In genomic region chr6:158322400-158322723, GRCh38 we compare ENCODE assay signal across 20 cellular contexts. TPM values are rescaled to one million over a fixed set of nuclear protein-coding genes. Genes with fewer than 3 reads are reported as not detected.
DNase-seq lines count a peak whose midpoint lies in the region; ATAC-seq, FAIRE-seq and TF ChIP-seq lines count a peak whose summit lies in the region.
"Had no signal": no experiment of that assay in that cellular context is flagged by ENCODE, and none has a peak within 500 bp of the region (broad histone marks: within the 10 kb centered on the region; RNA-seq: fewer than 3 reads in every experiment).

No MANE protein-coding gene starts in this region.

- H3K27ac Mint-ChIP-seq in CD4-positive, CD25-positive, alpha-beta regulatory T cell: peak overlapping the region; percentile 87 to 91 (median 90)
- H3K27ac Mint-ChIP-seq in HFFc6: peak overlapping the region; percentile 38; the same call in 1 of the 2 replicates
- H3K27ac Mint-ChIP-seq in activated T-helper 17 cell treated with anti-CD3 and anti-CD28 coated beads, Interleukin-2, amount 50 U/mL, for 72 hours: peak overlapping the region; percentile 56
- H3K27ac Mint-ChIP-seq: activated naive CD8-positive, alpha-beta T cell treated with anti-CD3 and anti-CD28 coated beads, Interleukin-2, amount 10 ng/mL, durations not matched to agents 7 days and 5 days; CD4-positive, alpha-beta T cell; dendritic cell treated with granulocyte-macrophage colony-stimulating factor and Interleukin-4, amounts not matched to agents 40 ng/mL and 50 ng/mL, for 4 days had no signal

- H3K4me2 ChIP-seq in HepG2 (ENCODE audit: low read depth, low read length): peak overlapping the region; percentile 67

- H3K4me1 Mint-ChIP-seq in CD4-positive, CD25-positive, alpha-beta regulatory T cell: peaks cover 33 to 84% (median 72%) of the 10 kb centered on the region in 4 donors
- H3K4me1 Mint-ChIP-seq in HFFc6 (ENCODE audit: low read depth): peaks cover 50% of the 10 kb centered on the region
- H3K4me1 Mint-ChIP-seq in activated T-helper 17 cell treated with anti-CD3 and anti-CD28 coated beads, Interleukin-2, amount 50 U/mL, for 72 hours: peaks cover 29% of the 10 kb centered on the region

- H3K36me3 ChIP-seq in CD4-positive, CD25-positive, alpha-beta regulatory T cell (ENCODE audit: control insufficient read depth, insufficient read depth, low read length): peaks cover 2% of the 10 kb centered on the region
- H3K36me3 ChIP-seq in HepG2 (replicated peaks in 1 of 2; ENCODE audit: control insufficient read depth in 1 of 2, insufficient read depth in 2 of 2, low read length in 2 of 2) (peaks cover 2 to 8% of the 10 kb centered on the region in 2 experiments; a peak in 2 of 5 replicates), uterus (no peaks in the 10 kb centered on the region), vagina (no peaks in the 10 kb centered on the region)
- H3K36me3 ChIP-seq: right atrium auricular region, SJSA1 had no signal

- TF ChIP-seq POLR2A in HepG2 (IDR thresholded peaks at IDR 0.05; ENCODE audit: insufficient read depth in 1 of 2, low read depth in 2 of 2, low read length in 2 of 2): no peak
- TF ChIP-seq POLR2A in uterus (IDR thresholded peaks at IDR 0.05): no peak
- no peak for TF ChIP-seq POLR2A in vagina (IDR thresholded peaks at IDR 0.05)

- DNase-seq in CD4-positive, CD25-positive, alpha-beta regulatory T cell: peak in 1 of 3 donors; percentile 59
- DNase-seq in HFFc6: no peak
- no peak for DNase-seq in HepG2 (ENCODE audit: low spot score)
- DNase-seq in uterus: no peak
- DNase-seq in vagina (ENCODE audit: extremely low spot score in 2 of 2): no peak
- DNase-seq: activated naive CD8-positive, alpha-beta T cell treated with anti-CD3 and anti-CD28 coated beads, Interleukin-2, amount 10 ng/mL, durations not matched to agents 7 days and 5 days; activated T-cell treated with anti-CD3 and anti-CD28 coated beads, Interleukin-2, amount 50 U/mL, for 24 hours; CD4-positive, alpha-beta T cell; KBM-7; NCI-H1092; NCI-H69; stimulated activated CD4-positive, alpha-beta T cell treated with anti-CD3 and anti-CD28 coated beads, Interleukin-15, amount 100 ng/mL, for 24 hours; stimulated activated naive CD4-positive, alpha-beta T cell treated with Interleukin-2 at 50 U/mL for 16 hours; trophoblast cell had no signal

- in situ Hi-C loops in HepG2 (cut with HindIII; ENCODE audit: extremely low pct_ligation_motif_present, low pct_unique_long_range_greater_than_20kb): no loop called here

- CTCF ChIA-PET in HepG2 (lab: Yijun Ruan, JAX; ENCODE audit: low intra/inter-chr PET ratio, low total read pairs): no interaction called here

- H3K9ac ChIP-seq in HepG2 (ENCODE audit: insufficient read depth, low read depth, low read length): peak overlapping the region; percentile 67; the same call in 1 of the 2 replicates

- intact Hi-C loops in HepG2 (cut with micrococcal nuclease; ENCODE audit: unreplicated experiment): loop anchor here (5.0 to 10.0 kb wide), 2 partner anchors 62 to 90 kb away; no protein-coding TSS in a partner anchor
- intact Hi-C loops in uterus (cut with DNase I; ENCODE audit: low total_unique reads): no loop called here
- intact Hi-C loops in vagina (cut with DNase I): no loop called here

- H3K9me3 ChIP-seq in CD4-positive, CD25-positive, alpha-beta regulatory T cell (ENCODE audit: control insufficient read depth in 2 of 2, low read length in 2 of 2): no peaks in the 10 kb centered on the region
- no peaks in the 10 kb centered on the region for H3K9me3 ChIP-seq in HepG2 (ENCODE audit: low read length)
- H3K9me3 ChIP-seq in uterus: no peaks in the 10 kb centered on the region
- no peaks in the 10 kb centered on the region for H3K9me3 ChIP-seq in vagina
- H3K9me3 ChIP-seq: right atrium auricular region, SJSA1 had no signal

- H2AFZ ChIP-seq in HepG2 (ENCODE audit: low read length): no peak overlapping the region

- no TSS peak for BruUV-seq in HepG2 (replicated peaks; lab: Mats Ljungman, UMichigan)

- ATAC-seq in CD4-positive, CD25-positive, alpha-beta regulatory T cell (ENCODE audit: low read depth in 2 of 2): peak; percentile 10 to 23
- ATAC-seq in activated T-helper 17 cell treated with anti-CD3 and anti-CD28 coated beads, Interleukin-2, amount 50 U/mL, for 72 hours (replicated peaks): peak; percentile 41
- no peak for ATAC-seq in HepG2
- no peak for ATAC-seq in HG03095 (IDR thresholded peaks at IDR 0.05; ENCODE audit: unreplicated experiment)
- ATAC-seq in GM18519 (IDR thresholded peaks at IDR 0.05; ENCODE audit: low FRiP score, unreplicated experiment): no peak

- POLR2A ChIA-PET in HepG2 (lab: Yijun Ruan, JAX): interaction anchor here (0.7 to 2.6 kb wide), 11 partner anchors 10 to 221 kb away, joined by 3 to 16 read pairs (median 4); no protein-coding TSS in a partner anchor

- peaks cover 0 to 1% (median 0%) of the 10 kb centered on the region in 7 donors for H3K9me3 Mint-ChIP-seq in CD4-positive, CD25-positive, alpha-beta regulatory T cell
- no peaks in the 10 kb centered on the region for H3K9me3 Mint-ChIP-seq in HFFc6
- no peaks in the 10 kb centered on the region for H3K9me3 Mint-ChIP-seq in activated T-helper 17 cell treated with anti-CD3 and anti-CD28 coated beads, Interleukin-2, amount 50 U/mL, for 72 hours
- H3K9me3 Mint-ChIP-seq: activated T-cell treated with anti-CD3 and anti-CD28 coated beads, Interleukin-2, amount 50 U/mL, for 24 hours; CD4-positive, alpha-beta T cell; dendritic cell treated with granulocyte-macrophage colony-stimulating factor and Interleukin-4, amounts not matched to agents 40 ng/mL and 50 ng/mL, for 4 days had no signal

- H3K36me3 Mint-ChIP-seq in CD4-positive, CD25-positive, alpha-beta regulatory T cell: peaks cover 33% of the 10 kb centered on the region
- H3K36me3 Mint-ChIP-seq in HFFc6 (ENCODE audit: low read depth): peaks cover 14% of the 10 kb centered on the region
- H3K36me3 Mint-ChIP-seq in activated T-helper 17 cell treated with anti-CD3 and anti-CD28 coated beads, Interleukin-2, amount 50 U/mL, for 72 hours (ENCODE audit: low read depth): peaks cover 13% of the 10 kb centered on the region

- no peak for FAIRE-seq in HepG2 (lab: Jason Lieb, UNC)

- no peak for TF ChIP-seq RAD21 in HepG2 (CRISPR knock-in tag; IDR thresholded peaks at IDR 0.05)

- no peaks in the 10 kb centered on the region for H3K27me3 Mint-ChIP-seq in CD4-positive, CD25-positive, alpha-beta regulatory T cell
- no peaks in the 10 kb centered on the region; the same call in none of the 2 replicates for H3K27me3 Mint-ChIP-seq in HFFc6 (ENCODE audit: insufficient read depth)
- no peaks in the 10 kb centered on the region for H3K27me3 Mint-ChIP-seq in activated T-helper 17 cell treated with anti-CD3 and anti-CD28 coated beads, Interleukin-2, amount 50 U/mL, for 72 hours
- H3K27me3 Mint-ChIP-seq: activated naive CD8-positive, alpha-beta T cell treated with anti-CD3 and anti-CD28 coated beads, Interleukin-2, amount 10 ng/mL, durations not matched to agents 7 days and 5 days; activated T-cell treated with anti-CD3 and anti-CD28 coated beads, Interleukin-2, amount 50 U/mL, for 24 hours; CD4-positive, alpha-beta T cell; dendritic cell treated with granulocyte-macrophage colony-stimulating factor and Interleukin-4, amounts not matched to agents 40 ng/mL and 50 ng/mL, for 4 days had no signal

- peak overlapping the region in 1 of 4 donors; percentile 25 for H3K4me3 Mint-ChIP-seq in CD4-positive, CD25-positive, alpha-beta regulatory T cell
- no peak overlapping the region for H3K4me3 Mint-ChIP-seq in HFFc6
- H3K4me3 Mint-ChIP-seq in activated T-helper 17 cell treated with anti-CD3 and anti-CD28 coated beads, Interleukin-2, amount 50 U/mL, for 72 hours: peak overlapping the region; percentile 39
- H3K4me3 Mint-ChIP-seq: activated naive CD8-positive, alpha-beta T cell treated with anti-CD3 and anti-CD28 coated beads, Interleukin-2, amount 10 ng/mL, durations not matched to agents 7 days and 5 days; activated T-cell treated with anti-CD3 and anti-CD28 coated beads, Interleukin-2, amount 50 U/mL, for 24 hours; CD4-positive, alpha-beta T cell; dendritic cell treated with granulocyte-macrophage colony-stimulating factor and Interleukin-4, amounts not matched to agents 40 ng/mL and 50 ng/mL, for 4 days had no signal

- peak overlapping the region; percentile 77 for H3K27ac ChIP-seq in CD4-positive, CD25-positive, alpha-beta regulatory T cell (ENCODE audit: insufficient read depth, low read length, poor library complexity, severe bottlenecking)
- H3K27ac ChIP-seq in HepG2 (ENCODE audit: extremely low read length, insufficient read depth, low read length) (peak overlapping the region; percentile 91), uterus (peak overlapping the region in 1 of 2 donors; percentile 25), vagina (no peak overlapping the region)
- H3K27ac ChIP-seq: right atrium auricular region, SJSA1 had no signal

- H3K4me3 ChIP-seq in CD4-positive, CD25-positive, alpha-beta regulatory T cell (ENCODE audit: low read depth, low read length): peak overlapping the region; percentile 43
- H3K4me3 ChIP-seq in HepG2 (replicated peaks in 1 of 3; ENCODE audit: insufficient read depth in 1 of 3, low read depth in 2 of 3, low read length in 3 of 3): peak overlapping the region in 1 of 3 experiments; percentile 43; a peak in 1 of 6 replicates
- no peak overlapping the region for H3K4me3 ChIP-seq in uterus
- H3K4me3 ChIP-seq in vagina: no peak overlapping the region
- H3K4me3 ChIP-seq: right atrium auricular region, SJSA1 had no signal

- no peak for TF ChIP-seq EP300 in HepG2 (IDR thresholded peaks at IDR 0.05; ENCODE audit: low read depth in 2 of 2, low read length in 2 of 2)
- no peak for TF ChIP-seq EP300 in HepG2 (CRISPR knock-in tag; IDR thresholded peaks at IDR 0.05; ENCODE audit: borderline replicate concordance)

- H3K27me3 ChIP-seq in CD4-positive, CD25-positive, alpha-beta regulatory T cell (ENCODE audit: control insufficient read depth, insufficient read depth, low read length): no peaks in the 10 kb centered on the region
- H3K27me3 ChIP-seq in HepG2 (ENCODE audit: control insufficient read depth in 1 of 2, insufficient read depth in 2 of 2, low read length in 2 of 2): no peaks in the 10 kb centered on the region
- no peaks in the 10 kb centered on the region for H3K27me3 ChIP-seq in uterus
- no peaks in the 10 kb centered on the region for H3K27me3 ChIP-seq in vagina
- H3K27me3 ChIP-seq: right atrium auricular region, SJSA1 had no signal

- H3K4me1 ChIP-seq in CD4-positive, CD25-positive, alpha-beta regulatory T cell (ENCODE audit: control insufficient read depth, insufficient read depth, low read length, poor library complexity, severe bottlenecking): peaks cover 40% of the 10 kb centered on the region
- H3K4me1 ChIP-seq in HepG2 (ENCODE audit: insufficient read depth, low read length) (peaks cover 65% of the 10 kb centered on the region), uterus (no peaks in the 10 kb centered on the region), vagina (peaks cover 32% of the 10 kb centered on the region)

- TF ChIP-seq CTCF in HFFc6 (IDR thresholded peaks at IDR 0.05) (no peak), HepG2 (CRISPR knock-in tag; IDR thresholded peaks at IDR 0.05) (no peak), uterus (IDR thresholded peaks at IDR 0.05) (no peak), vagina (IDR thresholded peaks at IDR 0.05) (no peak)

- H3K79me2 ChIP-seq in HepG2 (ENCODE audit: insufficient read depth, low read length): peaks cover 76% of the 10 kb centered on the region

- H4K20me1 ChIP-seq in HepG2 (ENCODE audit: insufficient read depth, low read length): no peaks in the 10 kb centered on the region

RNA-seq across cellular contexts. Expression of gene TULP4, which starts 10.1 kb away (rescaled TPM):
- 158 TPM for total RNA-seq in CD4-positive, CD25-positive, alpha-beta regulatory T cell
- 10 to 100 TPM; 43.3 to 57.8 (median 54.7) TPM for polyA plus RNA-seq in CD4-positive, CD25-positive, alpha-beta regulatory T cell
- 10 to 100 TPM; 48.4 to 55.2 (median 51.8) TPM for total RNA-seq in HFFc6 (2021; fragmentation: NEBNext Ultra II Directional; extraction: Animal tissue kit (Norgen Biotek cat#: 25700))
- total RNA-seq in activated T-helper 17 cell treated with anti-CD3 and anti-CD28 coated beads, Interleukin-2, amount 50 U/mL, for 72 hours: 10 to 100 TPM; 10.8 to 31.2 TPM
- 122 and 143 TPM in 2 replicates for total RNA-seq in HepG2 (2016; rRNA removed; fragmentation: Illumina TruSeq; extraction: Trizol)
- 244 and 275 TPM in 2 replicates for total RNA-seq in HepG2 (2016; cell fraction: cytosol; rRNA removed; fragmentation: Illumina TruSeq; extraction: Trizol; ENCODE audit: low read depth)
- 121 and 124 TPM in 2 replicates for total RNA-seq in HepG2 (2016; cell fraction: insoluble cytoplasmic fraction; rRNA removed; fragmentation: Illumina TruSeq; extraction: Trizol)
- 358 and 486 TPM in 2 replicates for total RNA-seq in HepG2 (2016; cell fraction: membrane; rRNA removed; fragmentation: Illumina TruSeq; extraction: Trizol)
- total RNA-seq in HepG2 (2016; cell fraction: nucleus; rRNA removed; fragmentation: Illumina TruSeq; extraction: Trizol): 96.8 and 105 TPM in 2 replicates
- 19.1 and 21.1 TPM in 2 replicates for polyA plus RNA-seq in HepG2 (2011; rRNA removed)
- polyA plus RNA-seq in HepG2 (2011; cell fraction: cytosol; rRNA removed): 9.7 and 14.3 TPM in 2 replicates
- polyA plus RNA-seq in HepG2 (2011; cell fraction: nucleus; rRNA removed): 37.4 and 38.9 TPM in 2 replicates
- polyA plus RNA-seq in HepG2 (2012): 13.6 and 14.1 TPM in 2 replicates
- polyA plus RNA-seq in HepG2 (2016; cell fraction: cytosol; fragmentation: Illumina TruSeq; extraction: Trizol; ENCODE audit: low read depth): 1.3 and 1.7 TPM in 2 replicates
- 8.7 and 9.3 TPM in 2 replicates for polyA plus RNA-seq in HepG2 (2016; cell fraction: insoluble cytoplasmic fraction; fragmentation: Illumina TruSeq; extraction: Trizol; ENCODE audit: low read depth)
- polyA plus RNA-seq in HepG2 (2016; cell fraction: membrane; fragmentation: Illumina TruSeq; extraction: Trizol; ENCODE audit: low read depth): 2.5 and 3.1 TPM in 2 replicates
- 17.9 and 19.4 TPM in 2 replicates for polyA plus RNA-seq in HepG2 (2016; cell fraction: nucleus; fragmentation: Illumina TruSeq; extraction: Trizol; ENCODE audit: insufficient read depth, low read depth)
- 41.3 and 139 TPM in 2 replicates for polyA minus RNA-seq in HepG2 (2011; rRNA and poly(A)+ RNA removed; ENCODE audit: low replicate concordance)
- polyA minus RNA-seq in HepG2 (2011; cell fraction: cytosol; rRNA and poly(A)+ RNA removed): 105 and 136 TPM in 2 replicates
- 153 and 181 TPM in 2 replicates for polyA minus RNA-seq in HepG2 (2011; cell fraction: nucleus; rRNA and poly(A)+ RNA removed)
- total RNA-seq in uterus: 100 to 1,000 TPM in 3 of 4 donors, 10 to 100 TPM in 1; 77.4 to 364 (median 129) TPM
- total RNA-seq in vagina: 79.8 TPM

Comparison
In these comparisons a context has a peak if more than half of its experiments do, and no peak if none do; other contexts are left out.
1. ATAC-seq: peak in CD4-positive, CD25-positive, alpha-beta regulatory T cell (2 of 2) and activated T-helper 17 cell treated with anti-CD3 and anti-CD28 coated beads, Interleukin-2, amount 50 U/mL, for 72 hours (single experiment); none in HepG2 (single experiment), HG03095 (single experiment) and GM18519 (single experiment).
2. H3K27ac Mint-ChIP-seq: peak in every context shown above with its lines; median percentile 90 in CD4-positive, CD25-positive, alpha-beta regulatory T cell; 56 in activated T-helper 17 cell treated with anti-CD3 and anti-CD28 coated beads, Interleukin-2, amount 50 U/mL, for 72 hours; 38 in HFFc6.